14 cellular contexts compared by ENCODE assay signal in genomic region chr15:98760112-98760826, GRCh38.
A peak's percentile ranks its signal among the peaks of the same experiment; 100 is the strongest.
DNase-seq lines count a peak whose midpoint lies in the region; ATAC-seq and TF ChIP-seq lines count a peak whose summit lies in the region.
"Had no signal": no experiment of that assay in that cellular context is flagged by ENCODE, and none has a peak within 500 bp of the region (broad histone marks: within the 10 kb centered on the region; RNA-seq: fewer than 3 reads in every experiment).

No MANE protein-coding gene starts in this region.

- H3K4me1 ChIP-seq in HEK293 (ENCODE audit: control insufficient read depth, insufficient read depth, low read length): peaks cover 21% of the 10 kb centered on the region
- H3K4me1 ChIP-seq in psoas muscle: peaks cover 21% of the 10 kb centered on the region
- H3K4me1 ChIP-seq in osteoblast (ENCODE audit: insufficient read depth, low read length): no peaks in the 10 kb centered on the region

- 30 to 51% (median 41%) methylated on average over 9 of the region's 9 CpGs for WGBS in psoas muscle, 3 donors

- H3K27ac ChIP-seq in HEK293 (ENCODE audit: extremely low read depth, low read depth, low read length) (no peak overlapping the region), psoas muscle (no peak overlapping the region), osteoblast (ENCODE audit: low read depth, low read length) (no peak overlapping the region)
- H3K27ac ChIP-seq: transverse colon, WERI-Rb-1 had no signal

- H3K36me3 ChIP-seq in HEK293 (ENCODE audit: control insufficient read depth in 2 of 2, insufficient read depth in 1 of 2, low read length in 2 of 2) (no peaks in the 10 kb centered on the region; a peak in 1 of 3 replicates), psoas muscle (ENCODE audit: insufficient read depth in 1 of 2, low read depth in 1 of 2) (no peaks in the 10 kb centered on the region), osteoblast (ENCODE audit: insufficient read depth, low read length) (no peaks in the 10 kb centered on the region)
- H3K36me3 ChIP-seq: transverse colon, WERI-Rb-1 had no signal

- ATAC-seq in esophagus mucosa (peak; percentile 81), psoas muscle (peak; percentile 44 to 72 (median 62))
- ATAC-seq: activated CD8-positive, alpha-beta T cell treated with anti-CD3 and anti-CD28 coated beads, Interleukin-2, amount 10 ng/mL, durations not matched to agents 7 days and 5 days had no signal

- peaks cover 34% of the 10 kb centered on the region for H4K20me1 ChIP-seq in osteoblast (ENCODE audit: insufficient read depth, low read length)

- H2AFZ ChIP-seq in osteoblast (ENCODE audit: low read length): no peak overlapping the region

- intact Hi-C loops in psoas muscle (cut with DNase I): loop anchor here in 1 of 2 donors (5.0 kb wide), 1 partner anchor 38 kb away; no protein-coding TSS in a partner anchor

- POLR2A ChIA-PET in HEK293 (lab: Yijun Ruan, JAX): interaction anchor here (0.6 kb wide), 1 partner anchor 71 kb away, joined by 6 read pairs; no protein-coding TSS in a partner anchor

- no peak overlapping the region for H3K4me2 ChIP-seq in osteoblast (ENCODE audit: insufficient read depth, low read length)

- H3K4me3 ChIP-seq in HEK293 (ENCODE audit: low read depth, low read length) (no peak overlapping the region), psoas muscle (no peak overlapping the region), osteoblast (ENCODE audit: insufficient read depth, low read length) (no peak overlapping the region)
- H3K4me3 ChIP-seq: transverse colon had no signal

- TF ChIP-seq CTCF in HEK293 (tag by site-specific recombination; IDR thresholded peaks at IDR 0.05): no peak
- no peak for TF ChIP-seq CTCF in psoas muscle (IDR thresholded peaks at IDR 0.05)
- no peak for TF ChIP-seq CTCF in osteoblast (IDR thresholded peaks at IDR 0.05; ENCODE audit: extremely low read depth, low read depth, low read length)

- no peaks in the 10 kb centered on the region for H3K27me3 ChIP-seq in psoas muscle (ENCODE audit: insufficient read depth in 3 of 3, low read length in 2 of 3)
- H3K27me3 ChIP-seq in osteoblast (ENCODE audit: insufficient read depth, low read length): no peaks in the 10 kb centered on the region
- H3K27me3 ChIP-seq: transverse colon had no signal

- peak; percentile 27 for DNase-seq in NCI-H2227 (lab: John Stamatoyannopoulos, UW; ENCODE audit: unreplicated experiment)
- DNase-seq in psoas muscle: no peak
- no peak for DNase-seq in superior temporal gyrus (ENCODE audit: extremely low spot score)
- no peak for DNase-seq in osteoblast (ENCODE audit: insufficient read length, low spot score, missing footprints)
- DNase-seq in NCI-H2081 treated with DMSO at 0.1 percent for 48 hours (lab: John Stamatoyannopoulos, UW): no peak
- DNase-seq in activated CD4-positive, alpha-beta T cell treated with anti-CD3 and anti-CD28 coated beads for 4 hours: no peak
- DNase-seq: activated CD8-positive, alpha-beta T cell treated with anti-CD3 and anti-CD28 coated beads, Interleukin-2, amount 10 ng/mL, durations not matched to agents 7 days and 5 days; activated gamma-delta T cell treated with Interleukin-2 at 50 U/mL for 16 hours; NCI-H510A; stimulated activated CD8-positive, alpha-beta memory T cell treated with anti-CD3 and anti-CD28 coated beads, Interleukin-4, amount 100 ng/mL, for 48 hours; transverse colon; WERI-Rb-1 had no signal

- CTCF ChIA-PET in HEK293 (lab: Yijun Ruan, JAX): interaction anchor here (0.7 to 1.6 kb wide), 7 partner anchors 11 to 241 kb away, joined by 3 to 9 read pairs (median 4); no protein-coding TSS in a partner anchor

- no peaks in the 10 kb centered on the region for H3K9me3 ChIP-seq in HEK293 (ENCODE audit: control insufficient read depth, insufficient read depth, low read depth, low read length)
- H3K9me3 ChIP-seq in psoas muscle: no peaks in the 10 kb centered on the region
- H3K9me3 ChIP-seq in osteoblast (ENCODE audit: low read depth, low read length): no peaks in the 10 kb centered on the region
- H3K9me3 ChIP-seq: transverse colon had no signal

- peaks cover 67% of the 10 kb centered on the region for H3K79me2 ChIP-seq in osteoblast (ENCODE audit: insufficient read depth, low read length)

TF ChIP-seq in HEK293, 187 proteins besides CTCF, POLR2A, EP300 and RAD21:
- TF ChIP-seq ZBTB44 (tag by site-specific recombination; IDR thresholded peaks at IDR 0.05): peak; percentile 88
- TF ChIP-seq ZNF362 (tag by site-specific recombination; IDR thresholded peaks at IDR 0.05): 0 out of 2 replicates have a peak, but pooled peaks have one; percentile 14
- no peak for TF ChIP-seq ZNF335 (tag by site-specific recombination; conservative IDR thresholded peaks at IDR 0.05)
- TF ChIP-seq, protein P1, sequence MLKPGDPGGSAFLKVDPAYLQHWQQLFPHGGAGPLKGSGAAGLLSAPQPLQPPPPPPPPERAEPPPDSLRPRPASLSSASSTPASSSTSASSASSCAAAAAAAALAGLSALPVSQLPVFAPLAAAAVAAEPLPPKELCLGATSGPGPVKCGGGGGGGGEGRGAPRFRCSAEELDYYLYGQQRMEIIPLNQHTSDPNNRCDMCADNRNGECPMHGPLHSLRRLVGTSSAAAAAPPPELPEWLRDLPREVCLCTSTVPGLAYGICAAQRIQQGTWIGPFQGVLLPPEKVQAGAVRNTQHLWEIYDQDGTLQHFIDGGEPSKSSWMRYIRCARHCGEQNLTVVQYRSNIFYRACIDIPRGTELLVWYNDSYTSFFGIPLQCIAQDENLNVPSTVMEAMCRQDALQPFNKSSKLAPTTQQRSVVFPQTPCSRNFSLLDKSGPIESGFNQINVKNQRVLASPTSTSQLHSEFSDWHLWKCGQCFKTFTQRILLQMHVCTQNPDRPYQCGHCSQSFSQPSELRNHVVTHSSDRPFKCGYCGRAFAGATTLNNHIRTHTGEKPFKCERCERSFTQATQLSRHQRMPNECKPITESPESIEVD (tag by site-specific recombination; IDR thresholded peaks at IDR 0.05): peak; percentile 72
